In the genomic region with DNA sequence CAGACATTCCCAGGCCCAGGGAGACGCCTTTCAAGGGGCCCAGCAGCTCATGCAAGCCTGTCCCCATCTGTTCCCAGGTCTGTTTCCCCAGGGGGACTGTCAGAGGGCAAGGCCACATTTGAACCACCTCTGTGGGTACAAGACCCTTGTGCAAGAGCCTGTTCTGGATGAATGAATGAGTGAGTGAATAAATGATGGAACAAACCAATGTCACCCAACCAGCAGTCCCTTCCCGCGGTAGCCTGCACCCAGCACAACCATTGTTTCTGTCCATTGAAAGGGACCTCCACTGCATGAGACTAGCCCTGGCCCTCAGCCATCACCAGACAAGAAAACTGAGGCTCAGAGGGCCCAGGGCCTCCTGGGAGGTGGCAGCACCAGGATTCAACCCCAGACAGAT, we compare ENCODE assay signal across 15 cellular contexts.
DNase-seq lines count a peak whose midpoint lies in the region; ATAC-seq, FAIRE-seq and TF ChIP-seq lines count a peak whose summit lies in the region.
"Had no signal": no experiment of that assay in that cellular context is flagged by ENCODE, and none has a peak within 500 bp of the region (broad histone marks: within the 10 kb centered on the region; RNA-seq: fewer than 3 reads in every experiment).

No MANE protein-coding gene starts in this region.

- peaks cover 11% of the 10 kb centered on the region for H3K79me1 ChIP-seq in mesendoderm (ENCODE audit: low read length)

- H2BK120ac ChIP-seq in mesendoderm (ENCODE audit: low read depth, low read length): no peak overlapping the region

- H3K9me3 ChIP-seq in K562 (replicated peaks; ENCODE audit: control insufficient read depth, insufficient read depth, low read depth, low read length) (no peaks in the 10 kb centered on the region), left lung (no peaks in the 10 kb centered on the region)
- H3K9me3 ChIP-seq: SJSA1 had no signal

- H3K27me3 ChIP-seq in K562 (ENCODE audit: control insufficient read depth in 2 of 2, insufficient read depth in 2 of 2, low read length in 2 of 2) (peaks cover 0 to 8% of the 10 kb centered on the region in 2 experiments; a peak in 3 of 5 replicates), mesendoderm (ENCODE audit: insufficient read depth, low read length, poor library complexity) (no peaks in the 10 kb centered on the region), left lung (peaks cover 0 to 55% of the 10 kb centered on the region in 2 donors)
- H3K27me3 ChIP-seq: SJSA1 had no signal

- peak overlapping the region; percentile 68 for H3K56ac ChIP-seq in mesendoderm (ENCODE audit: low read length)

- H3K9ac ChIP-seq in K562 (ENCODE audit: insufficient read depth in 1 of 2, low read depth in 2 of 2, low read length in 2 of 2) (no peak overlapping the region), mesendoderm (ENCODE audit: low read length) (no peak overlapping the region)

- no peaks in the 10 kb centered on the region for H3K9me1 ChIP-seq in K562 (ENCODE audit: control insufficient read depth, insufficient read depth, low read length)

- FAIRE-seq in K562 (lab: Jason Lieb, UNC): no peak
- FAIRE-seq: GM12892, H54 had no signal

- H3K36me3 Mint-ChIP-seq in type B pancreatic cell: no peaks in the 10 kb centered on the region
- no peaks in the 10 kb centered on the region for H3K36me3 Mint-ChIP-seq in activated T-helper 2 cell treated with anti-CD3 and anti-CD28 coated beads, Interferon-gamma antibody, Interleukin-2, Interleukin-4, amounts not matched to agents 10 μg/mL and 5 μg/mL and 100 μg/mL, durations not matched to agents 14 hours and 24 hours and 36 hours (ENCODE audit: low read depth)

- H3K4me1 ChIP-seq in K562 (replicated peaks in 1 of 2; ENCODE audit: control insufficient read depth in 2 of 2, insufficient read depth in 2 of 2, low read length in 2 of 2) (peaks cover 0 to 27% of the 10 kb centered on the region in 2 experiments; a peak in 2 of 5 replicates), mesendoderm (ENCODE audit: control insufficient read depth, low read depth, low read length) (no peaks in the 10 kb centered on the region), left lung (peaks cover 0 to 3% of the 10 kb centered on the region in 2 donors)

- no peaks in the 10 kb centered on the region for H3K36me3 ChIP-seq in K562 (ENCODE audit: control insufficient read depth, insufficient read depth, low read length)
- no peaks in the 10 kb centered on the region for H3K36me3 ChIP-seq in mesendoderm (ENCODE audit: control insufficient read depth, insufficient read depth, low read length)
- no peaks in the 10 kb centered on the region for H3K36me3 ChIP-seq in left lung
- H3K36me3 ChIP-seq: SJSA1 had no signal

- no peak overlapping the region for H3K18ac ChIP-seq in mesendoderm (ENCODE audit: low read length)

- H3K4me1 Mint-ChIP-seq in type B pancreatic cell (ENCODE audit: unreplicated experiment): peaks cover 30% of the 10 kb centered on the region
- peaks cover 3% of the 10 kb centered on the region for H3K4me1 Mint-ChIP-seq in activated T-helper 2 cell treated with anti-CD3 and anti-CD28 coated beads, Interferon-gamma antibody, Interleukin-2, Interleukin-4, amounts not matched to agents 10 μg/mL and 5 μg/mL and 100 μg/mL, durations not matched to agents 14 hours and 24 hours and 36 hours (ENCODE audit: low read depth)

- peak overlapping the region; percentile 55 for H3K4me3 Mint-ChIP-seq in type B pancreatic cell
- H3K4me3 Mint-ChIP-seq in activated T-helper 2 cell treated with anti-CD3 and anti-CD28 coated beads, Interferon-gamma antibody, Interleukin-2, Interleukin-4, amounts not matched to agents 10 μg/mL and 5 μg/mL and 100 μg/mL, durations not matched to agents 14 hours and 24 hours and 36 hours (ENCODE audit: low read depth): no peak overlapping the region

- H2BK15ac ChIP-seq in mesendoderm (replicated peaks; ENCODE audit: low read depth): no peak overlapping the region

- H2AK5ac ChIP-seq in mesendoderm (ENCODE audit: low read length): peak overlapping the region; percentile 59

- H3K4me2 ChIP-seq in K562 (ENCODE audit: insufficient read depth, low read length) (no peak overlapping the region), mesendoderm (ENCODE audit: low read length) (no peak overlapping the region)

- H3K79me2 ChIP-seq in K562 (ENCODE audit: control insufficient read depth, insufficient read depth, low read length): no peaks in the 10 kb centered on the region
- H3K79me2 ChIP-seq in mesendoderm (ENCODE audit: control insufficient read depth, insufficient read depth, low read length): no peaks in the 10 kb centered on the region

- CTCF ChIA-PET in K562 (lab: Yijun Ruan, JAX; ENCODE audit: low intra/inter-chr PET ratio): no interaction called here

- POLR2A ChIA-PET in K562 (lab: Yijun Ruan, JAX): no interaction called here

- no peaks in the 10 kb centered on the region for H3K9me3 Mint-ChIP-seq in type B pancreatic cell
- H3K9me3 Mint-ChIP-seq in activated T-helper 2 cell treated with anti-CD3 and anti-CD28 coated beads, Interferon-gamma antibody, Interleukin-2, Interleukin-4, amounts not matched to agents 10 μg/mL and 5 μg/mL and 100 μg/mL, durations not matched to agents 14 hours and 24 hours and 36 hours: no peaks in the 10 kb centered on the region

- peaks cover 9% of the 10 kb centered on the region; the same call in 1 of the 2 replicates for H4K20me1 ChIP-seq in K562 (replicated peaks; ENCODE audit: control insufficient read depth, insufficient read depth, low read length)

- no peak overlapping the region for H3K4me3 ChIP-seq in K562
- no peak overlapping the region for H3K4me3 ChIP-seq in mesendoderm (ENCODE audit: low read length)
- no peak overlapping the region for H3K4me3 ChIP-seq in left lung
- H3K4me3 ChIP-seq: SJSA1 had no signal

- H3K4ac ChIP-seq in mesendoderm (ENCODE audit: low read depth, low read length): no peak overlapping the region

- peak overlapping the region; percentile 26 for H2BK5ac ChIP-seq in mesendoderm (ENCODE audit: low read length)

- BruUV-seq in K562 (replicated peaks; lab: Mats Ljungman, UMichigan): no TSS peak

- no peak for TF ChIP-seq POLR2A in K562 (conservative IDR thresholded peaks at IDR 0.05)

- no peak for ATAC-seq in K562
- no peak for ATAC-seq in left lung
- ATAC-seq in HG03095 (IDR thresholded peaks at IDR 0.05; ENCODE audit: unreplicated experiment): no peak

- intact Hi-C loops in K562 (cut with micrococcal nuclease) (no loop called here), left lung (cut with DNase I) (no loop called here)
- intact Hi-C loops in activated T-helper 2 cell treated with anti-CD3 and anti-CD28 coated beads, Interferon-gamma antibody, Interleukin-2, Interleukin-4, amounts not matched to agents 10 μg/mL and 5 μg/mL and 100 μg/mL, durations not matched to agents 14 hours and 24 hours and 36 hours (cut with micrococcal nuclease): no loop called here

- H4K8ac ChIP-seq in mesendoderm (ENCODE audit: low read depth, low read length): no peak overlapping the region

- H2AFZ ChIP-seq in K562 (ENCODE audit: low read depth, low read length): no peak overlapping the region

- in situ Hi-C loops in K562 (cut with MboI): no loop called here

- H3K23ac ChIP-seq in mesendoderm (ENCODE audit: low read length): no peak overlapping the region

- no peak for TF ChIP-seq EP300 in K562 (IDR thresholded peaks at IDR 0.05; ENCODE audit: low read length)

- 74% methylated on average over 3 of the region's 3 CpGs for WGBS in K562 (ENCODE audit: insufficient coverage, low coverage, missing lambda C conversion rate)
- no CpG with 5 or more reads among the region's 3 CpGs for WGBS in mesendoderm (ENCODE audit: extremely low coverage, insufficient coverage, low lambda C conversion rate)

- DNase-seq in NCI-H2171 treated with DMSO at 0.1 percent for 48 hours (lab: John Stamatoyannopoulos, UW) (peak; percentile 58), NCI-H2171 (lab: John Stamatoyannopoulos, UW) (no peak), K562 (ENCODE audit: extremely low read depth in 1 of 4, low spot score in 3 of 4) (no peak), mesendoderm (no peak), type B pancreatic cell (ENCODE audit: extremely low spot score, unreplicated experiment) (no peak), left lung (no peak)
- DNase-seq in activated T-helper 2 cell treated with anti-CD3 and anti-CD28 coated beads, Interferon-gamma antibody, Interleukin-2, Interleukin-4, amounts not matched to agents 10 μg/mL and 5 μg/mL and 100 μg/mL, durations not matched to agents 14 hours and 24 hours and 36 hours (ENCODE audit: low spot score): no peak
- DNase-seq: GF-D8, MV-4-11, NCI-H2029 had no signal

- no peak overlapping the region for H3K27ac Mint-ChIP-seq in type B pancreatic cell
- no peak overlapping the region for H3K27ac Mint-ChIP-seq in activated T-helper 2 cell treated with anti-CD3 and anti-CD28 coated beads, Interferon-gamma antibody, Interleukin-2, Interleukin-4, amounts not matched to agents 10 μg/mL and 5 μg/mL and 100 μg/mL, durations not matched to agents 14 hours and 24 hours and 36 hours

- H4K5ac ChIP-seq in mesendoderm (ENCODE audit: low read length): no peak overlapping the region

- H3K27ac ChIP-seq in K562 (ENCODE audit: extremely low read depth, low read depth, low read length) (no peak overlapping the region), mesendoderm (ENCODE audit: low read depth, low read length) (no peak overlapping the region), left lung (no peak overlapping the region)
- H3K27ac ChIP-seq: 22Rv1, SJSA1 had no signal

- TF ChIP-seq CTCF in K562 (IDR thresholded peaks at IDR 0.05 in 2 of 3, conservative IDR thresholded peaks at IDR 0.05 in 1 of 3; ENCODE audit: insufficient read depth in 2 of 3, low read depth in 1 of 3, low read length in 3 of 3) (no peak), type B pancreatic cell (conservative IDR thresholded peaks at IDR 0.05) (no peak), left lung (IDR thresholded peaks at IDR 0.05) (no peak)

- no peak for TF ChIP-seq RAD21 in K562 (CRISPR knock-in tag; conservative IDR thresholded peaks at IDR 0.05 in 1 of 2, IDR thresholded peaks at IDR 0.05 in 1 of 2)

- peaks cover 35% of the 10 kb centered on the region for H3K27me3 Mint-ChIP-seq in type B pancreatic cell
- peaks cover 18% of the 10 kb centered on the region for H3K27me3 Mint-ChIP-seq in activated T-helper 2 cell treated with anti-CD3 and anti-CD28 coated beads, Interferon-gamma antibody, Interleukin-2, Interleukin-4, amounts not matched to agents 10 μg/mL and 5 μg/mL and 100 μg/mL, durations not matched to agents 14 hours and 24 hours and 36 hours (ENCODE audit: low read depth)

TF ChIP-seq in K562, 482 proteins besides CTCF, POLR2A, EP300 and RAD21:
- peak; percentile 51; the same call in 1 of the 2 replicates for TF ChIP-seq ZNF24 (IDR thresholded peaks at IDR 0.05)
- TF ChIP-seq ZC3H8 (IDR thresholded peaks at IDR 0.05): no peak
